Comparison of ENCODE assay signal across 8 cellular contexts in the genomic region with DNA sequence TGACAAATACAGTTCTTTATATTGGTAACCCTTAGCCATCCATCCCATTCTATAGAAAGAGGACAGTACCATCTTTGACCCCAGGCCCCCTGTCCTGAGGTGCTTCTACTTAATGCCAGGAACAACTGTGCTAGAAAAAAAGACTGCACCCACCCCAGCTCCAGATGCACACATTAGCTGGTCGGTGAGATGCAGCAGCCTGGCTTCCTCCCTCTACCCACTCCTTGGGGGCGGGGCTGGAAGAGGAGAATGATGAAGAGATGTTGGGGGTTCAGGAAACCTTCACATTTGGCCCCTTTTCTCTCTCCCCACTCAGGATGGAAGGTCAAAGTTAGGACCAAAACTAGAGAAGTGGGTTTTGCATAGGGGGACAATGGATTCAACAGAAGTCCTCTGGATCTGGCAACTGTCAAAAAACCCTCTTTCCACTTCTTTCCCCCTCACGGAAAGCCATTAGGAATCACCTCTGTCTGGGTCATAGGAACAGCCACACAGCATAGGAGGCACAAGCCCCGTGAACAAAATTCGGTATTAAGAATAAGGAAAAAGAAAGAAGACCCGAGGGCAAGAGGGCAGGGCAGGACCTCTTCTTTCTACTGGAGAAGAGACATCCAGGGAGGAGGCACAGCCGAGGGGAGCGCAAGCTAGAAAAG. TPM values are rescaled to one million over a fixed set of nuclear protein-coding genes. Genes with fewer than 3 reads are reported as not detected.
A peak's percentile ranks its signal among the peaks of the same experiment; 100 is the strongest.
DNase-seq lines count a peak whose midpoint lies in the region; ATAC-seq and TF ChIP-seq lines count a peak whose summit lies in the region.

No MANE protein-coding gene starts in this region.

- H3K27ac ChIP-seq in CD4-positive, alpha-beta T cell (ENCODE audit: low read depth, low read length), result no peak overlapping the region
- H3K27ac ChIP-seq in mammary epithelial cell (ENCODE audit: insufficient read depth, low read depth, low read length), result no peak overlapping the region
- H3K27ac ChIP-seq in naive thymus-derived CD4-positive, alpha-beta T cell (ENCODE audit: low read depth, low read length), result no peak overlapping the region

- H3K9me3 ChIP-seq in CD4-positive, alpha-beta T cell (ENCODE audit: control insufficient read depth, low read length), result no peaks in the 10 kb centered on the region
- H3K9me3 ChIP-seq in mammary epithelial cell (replicated peaks; ENCODE audit: insufficient read depth, low read length), result no peaks in the 10 kb centered on the region
- no peaks in the 10 kb centered on the region for H3K9me3 ChIP-seq in naive thymus-derived CD4-positive, alpha-beta T cell (ENCODE audit: control insufficient read depth in 2 of 3, low read length in 3 of 3)

- 20% methylated on average over 6 of the region's 8 CpGs for WGBS in mammary epithelial cell (ENCODE audit: low coverage, missing lambda C conversion rate)

- H4K20me1 ChIP-seq in mammary epithelial cell (ENCODE audit: insufficient read depth, low read length), result no peaks in the 10 kb centered on the region

- no peak for DNase-seq in CD4-positive, alpha-beta T cell
- DNase-seq in mammary epithelial cell, result no peak
- peak in 1 of 9 donors; percentile 34 for DNase-seq in naive thymus-derived CD4-positive, alpha-beta T cell
- DNase-seq in COR-L47 (lab: John Stamatoyannopoulos, UW), result no peak
- no peak for DNase-seq in Ammon's horn (ENCODE audit: low spot score)
- no peak for DNase-seq in SHP77 treated with DMSO at 0.1 percent for 48 hours (lab: John Stamatoyannopoulos, UW)

- H3K4me3 Mint-ChIP-seq in CD4-positive, alpha-beta T cell, result peak overlapping the region; percentile 87
- H3K4me3 Mint-ChIP-seq in IgD-negative memory B cell, result peak overlapping the region; percentile 73 to 88 (median 78)
- peak overlapping the region; percentile 81 to 90 (median 86) for H3K4me3 Mint-ChIP-seq in naive thymus-derived CD4-positive, alpha-beta T cell

- H3K36me3 ChIP-seq in mammary epithelial cell (ENCODE audit: insufficient read depth, low read length), result no peaks in the 10 kb centered on the region
- no peaks in the 10 kb centered on the region for H3K36me3 ChIP-seq in naive thymus-derived CD4-positive, alpha-beta T cell (ENCODE audit: control insufficient read depth in 2 of 3, insufficient read depth in 3 of 3, low read length in 3 of 3)

- no peak for ATAC-seq in CD4-positive, alpha-beta T cell (ENCODE audit: poor library complexity)
- ATAC-seq in naive thymus-derived CD4-positive, alpha-beta T cell, result no peak
- ATAC-seq in GM18505 (IDR thresholded peaks at IDR 0.05; ENCODE audit: unreplicated experiment), result no peak

- no peaks in the 10 kb centered on the region for H3K79me2 ChIP-seq in mammary epithelial cell (ENCODE audit: insufficient read depth, low read length)

- H3K27me3 ChIP-seq in CD4-positive, alpha-beta T cell (ENCODE audit: control insufficient read depth, insufficient read depth, low read length), result peaks cover 43% of the 10 kb centered on the region
- H3K27me3 ChIP-seq in mammary epithelial cell (ENCODE audit: insufficient read depth, low read length), result peaks cover 10% of the 10 kb centered on the region
- peaks cover 3 to 8% of the 10 kb centered on the region in 2 donors for H3K27me3 ChIP-seq in naive thymus-derived CD4-positive, alpha-beta T cell (ENCODE audit: control insufficient read depth in 2 of 2, insufficient read depth in 2 of 2, low read length in 2 of 2)

- peak overlapping the region; percentile 97 for H3K4me2 ChIP-seq in mammary epithelial cell (ENCODE audit: insufficient read depth, low read depth, low read length)

- peaks cover 22% of the 10 kb centered on the region for H3K4me1 Mint-ChIP-seq in CD4-positive, alpha-beta T cell (ENCODE audit: low read depth)
- peaks cover 3 to 9% (median 4%) of the 10 kb centered on the region in 3 donors for H3K4me1 Mint-ChIP-seq in IgD-negative memory B cell
- H3K4me1 Mint-ChIP-seq in naive thymus-derived CD4-positive, alpha-beta T cell, result peaks cover 13 to 31% (median 20%) of the 10 kb centered on the region in 7 donors

- peaks cover 56% of the 10 kb centered on the region for H3K27me3 Mint-ChIP-seq in CD4-positive, alpha-beta T cell
- peaks cover 36% of the 10 kb centered on the region for H3K27me3 Mint-ChIP-seq in IgD-negative memory B cell
- H3K27me3 Mint-ChIP-seq in naive thymus-derived CD4-positive, alpha-beta T cell, result peaks cover 30 to 54% (median 41%) of the 10 kb centered on the region in 5 donors

- dilution Hi-C loops in mammary epithelial cell (cut with HindIII; ENCODE audit: low sequenced_read_pairs), result no loop called here

- CTCF ChIA-PET in CD4-positive, alpha-beta T cell (lab: Charles Lee), result no interaction called here
- CTCF ChIA-PET in mammary epithelial cell (lab: Charles Lee; ENCODE audit: low non-redundant PET), result no interaction called here
- CTCF ChIA-PET in naive thymus-derived CD4-positive, alpha-beta T cell (lab: Charles Lee), result interaction anchor here (0.9 kb wide), 1 partner anchor 38 kb away, joined by 4 read pairs; no protein-coding TSS in a partner anchor

- no peaks in the 10 kb centered on the region for H3K9me3 Mint-ChIP-seq in CD4-positive, alpha-beta T cell
- H3K9me3 Mint-ChIP-seq in IgD-negative memory B cell, result no peaks in the 10 kb centered on the region
- no peaks in the 10 kb centered on the region for H3K9me3 Mint-ChIP-seq in naive thymus-derived CD4-positive, alpha-beta T cell

- peak overlapping the region; percentile 25 for H3K27ac Mint-ChIP-seq in CD4-positive, alpha-beta T cell
- H3K27ac Mint-ChIP-seq in IgD-negative memory B cell, result peak overlapping the region in 1 of 3 donors; percentile 81
- peak overlapping the region in 6 of 9 donors; percentile 57 to 87 (median 68) for H3K27ac Mint-ChIP-seq in naive thymus-derived CD4-positive, alpha-beta T cell

- BruUV-seq in mammary epithelial cell (replicated peaks; lab: Mats Ljungman, UMichigan), result no TSS peak

- peak overlapping the region; percentile 42 to 52 (median 49) for H3K4me3 ChIP-seq in mammary epithelial cell (replicated peaks in 1 of 3; ENCODE audit: insufficient read depth in 1 of 3, low read depth in 2 of 3, low read length in 3 of 3)
- H3K4me3 ChIP-seq in naive thymus-derived CD4-positive, alpha-beta T cell (ENCODE audit: low read length), result peak overlapping the region; percentile 32

- intact Hi-C loops in CD4-positive, alpha-beta T cell (cut with DNase I, micrococcal nuclease), result loop anchor here in 1 of 2 experiments (10.0 kb wide), 1 partner anchor 318 kb away; a partner anchor contains a TSS
- intact Hi-C loops in mammary epithelial cell (cut with micrococcal nuclease), result no loop called here
- intact Hi-C loops in naive thymus-derived CD4-positive, alpha-beta T cell (cut with micrococcal nuclease), result loop anchor here (1.0 to 10.0 kb wide), 5 partner anchors 39 to 752 kb away; a partner anchor contains a TSS

- H2AFZ ChIP-seq in mammary epithelial cell (ENCODE audit: low read depth, low read length), result peak overlapping the region; percentile 93

- in situ Hi-C loops in mammary epithelial cell (cut with MboI; ENCODE audit: low sequenced_read_pairs in 2 of 2), result loop anchor here in 1 of 2 donors (25.0 kb wide), 1 partner anchor 509 kb away; no protein-coding TSS in a partner anchor

- TF ChIP-seq CTCF in CD4-positive, alpha-beta T cell (IDR thresholded peaks at IDR 0.05), result no peak
- TF ChIP-seq CTCF in mammary epithelial cell (conservative IDR thresholded peaks at IDR 0.05 in 1 of 2, IDR thresholded peaks at IDR 0.05 in 1 of 2; ENCODE audit: extremely low read depth in 1 of 2, insufficient read depth in 1 of 2, low read depth in 1 of 2, low read length in 2 of 2), result no peak

- H3K9ac ChIP-seq in mammary epithelial cell (ENCODE audit: insufficient read depth, low read length), result no peak overlapping the region

- peaks cover 23% of the 10 kb centered on the region for H3K4me1 ChIP-seq in mammary epithelial cell (ENCODE audit: insufficient read depth, low read length)
- H3K4me1 ChIP-seq in naive thymus-derived CD4-positive, alpha-beta T cell (ENCODE audit: control insufficient read depth in 2 of 2, insufficient read depth in 2 of 2, low read length in 2 of 2), result peaks cover 8 to 12% of the 10 kb centered on the region in 2 donors

- no peak for TF ChIP-seq POLR2A in GM18505 (IDR thresholded peaks at IDR 0.05; ENCODE audit: borderline replicate concordance, extremely low read depth, insufficient read depth, insufficient read length)

- no peaks in the 10 kb centered on the region for H3K36me3 Mint-ChIP-seq in CD4-positive, alpha-beta T cell (ENCODE audit: low read depth)
- no peaks in the 10 kb centered on the region for H3K36me3 Mint-ChIP-seq in IgD-negative memory B cell
- H3K36me3 Mint-ChIP-seq in naive thymus-derived CD4-positive, alpha-beta T cell, result peaks cover 0 to 4% (median 0%) of the 10 kb centered on the region in 5 donors

- POLR2A ChIA-PET in CD4-positive, alpha-beta T cell (lab: Charles Lee), result interaction anchor here (0.9 to 2.9 kb wide), 4 partner anchors 14 to 458 kb away, joined by 3 to 14 read pairs (median 4); a partner anchor contains a TSS
- POLR2A ChIA-PET in naive thymus-derived CD4-positive, alpha-beta T cell (lab: Charles Lee), result interaction anchor here (0.6 to 1.1 kb wide), 3 partner anchors 166 to 459 kb away, joined by 3 read pairs; a partner anchor contains a TSS

RNA-seq across cellular contexts. Expression of a gene that starts 0.8 kb away (rescaled TPM):
- 1 to 10 TPM; 4.6 to 4.9 TPM for total RNA-seq in CD4-positive, alpha-beta T cell
- polyA plus RNA-seq in IgD-negative memory B cell, result not detected
- total RNA-seq in mammary epithelial cell, result 1 to 10 TPM; 2.3 to 2.4 TPM
- polyA plus RNA-seq in mammary epithelial cell, result 1.4 TPM
- not detected for polyA minus RNA-seq in mammary epithelial cell
- total RNA-seq in naive thymus-derived CD4-positive, alpha-beta T cell, result 10 to 100 TPM in 1 of 5 experiments, 1 to 10 TPM in 2, under 1 TPM in 2; 0.59 to 11.0 (median 3.4) TPM
- under 1 TPM in 1 of 2 donors, not detected in 1; 0.13 TPM for polyA plus RNA-seq in naive thymus-derived CD4-positive, alpha-beta T cell

RNA-seq across cellular contexts. Expression of a gene that starts 38.8 kb away (rescaled TPM):
- 10 to 100 TPM; 20.5 to 22.1 TPM for total RNA-seq in CD4-positive, alpha-beta T cell
- polyA plus RNA-seq in IgD-negative memory B cell, result 104 TPM
- total RNA-seq in mammary epithelial cell, result 10 to 100 TPM; 37.8 to 52.7 TPM
- 29.7 TPM for polyA plus RNA-seq in mammary epithelial cell
- polyA minus RNA-seq in mammary epithelial cell, result 3.3 TPM
- 10 to 100 TPM; 16.2 to 33.6 (median 30.6) TPM for total RNA-seq in naive thymus-derived CD4-positive, alpha-beta T cell
- 10 to 100 TPM; 62.1 to 83.0 TPM for polyA plus RNA-seq in naive thymus-derived CD4-positive, alpha-beta T cell
